11 cellular contexts compared by ENCODE assay signal in genomic region chr11:96013459-96014213, GRCh38.
DNase-seq lines count a peak whose midpoint lies in the region; ATAC-seq and TF ChIP-seq lines count a peak whose summit lies in the region.
"Had no signal": no experiment of that assay in that cellular context is flagged by ENCODE, and none has a peak within 500 bp of the region (broad histone marks: within the 10 kb centered on the region; RNA-seq: fewer than 3 reads in every experiment).

No MANE protein-coding gene starts in this region.

- peaks cover 48% of the 10 kb centered on the region for H3K4me1 Mint-ChIP-seq in T-helper 2 cell treated with Interferon-gamma antibody and Interleukin-4, amounts not matched to agents 5 μg/mL and 100 μg/mL, for 36 hours (ENCODE audit: low read depth)
- H3K4me1 Mint-ChIP-seq in brain: peaks cover 39% of the 10 kb centered on the region
- peaks cover 44% of the 10 kb centered on the region for H3K4me1 Mint-ChIP-seq in stimulated activated memory B cell treated with anti-CD40 and anti-IgM and Interleukin-4, amounts not matched to agents 10 μg/mL and 1 μg/mL and 100 μg/mL, for 72 hours

- no peak for ATAC-seq in stimulated activated memory B cell treated with anti-CD40 and anti-IgM and Interleukin-4, amounts not matched to agents 10 μg/mL and 1 μg/mL and 100 μg/mL, for 72 hours
- no peak for ATAC-seq in GM19023 (IDR thresholded peaks at IDR 0.05; ENCODE audit: unreplicated experiment)
- no peak for ATAC-seq in heart left ventricle
- ATAC-seq: body of pancreas, right cardiac atrium had no signal

- no peak overlapping the region for H3K4me3 ChIP-seq in heart left ventricle
- H3K4me3 ChIP-seq: body of pancreas, testis had no signal

- H3K27me3 ChIP-seq in heart left ventricle: no peaks in the 10 kb centered on the region
- H3K27me3 ChIP-seq: body of pancreas, testis had no signal

- H3K9me3 Mint-ChIP-seq in T-helper 2 cell treated with Interferon-gamma antibody and Interleukin-4, amounts not matched to agents 5 μg/mL and 100 μg/mL, for 36 hours: no peaks in the 10 kb centered on the region
- no peaks in the 10 kb centered on the region for H3K9me3 Mint-ChIP-seq in brain
- no peaks in the 10 kb centered on the region for H3K9me3 Mint-ChIP-seq in stimulated activated memory B cell treated with anti-CD40 and anti-IgM and Interleukin-4, amounts not matched to agents 10 μg/mL and 1 μg/mL and 100 μg/mL, for 72 hours

- peak overlapping the region; percentile 80 for H3K27ac Mint-ChIP-seq in T-helper 2 cell treated with Interferon-gamma antibody and Interleukin-4, amounts not matched to agents 5 μg/mL and 100 μg/mL, for 36 hours
- H3K27ac Mint-ChIP-seq in brain: peak overlapping the region in 4 of 5 experiments; percentile 35 to 99 (median 72)
- H3K27ac Mint-ChIP-seq in stimulated activated memory B cell treated with anti-CD40 and anti-IgM and Interleukin-4, amounts not matched to agents 10 μg/mL and 1 μg/mL and 100 μg/mL, for 72 hours: peak overlapping the region; percentile 85

- no peak for TF ChIP-seq POLR2A in heart left ventricle (IDR thresholded peaks at IDR 0.05)

- H3K9me3 ChIP-seq in heart left ventricle: no peaks in the 10 kb centered on the region
- H3K9me3 ChIP-seq: body of pancreas, testis had no signal

- H3K27ac ChIP-seq in heart left ventricle: peak overlapping the region in 1 of 12 donors; percentile 18
- H3K27ac ChIP-seq: testis had no signal

- H3K36me3 Mint-ChIP-seq in T-helper 2 cell treated with Interferon-gamma antibody and Interleukin-4, amounts not matched to agents 5 μg/mL and 100 μg/mL, for 36 hours (ENCODE audit: low read depth): peaks cover 1% of the 10 kb centered on the region
- H3K36me3 Mint-ChIP-seq in brain: no peaks in the 10 kb centered on the region
- H3K36me3 Mint-ChIP-seq in stimulated activated memory B cell treated with anti-CD40 and anti-IgM and Interleukin-4, amounts not matched to agents 10 μg/mL and 1 μg/mL and 100 μg/mL, for 72 hours: no peaks in the 10 kb centered on the region

- peaks cover 0 to 41% (median 4%) of the 10 kb centered on the region in 12 donors for H3K4me1 ChIP-seq in heart left ventricle
- H3K4me1 ChIP-seq: body of pancreas, testis had no signal

- H3K4me3 Mint-ChIP-seq in T-helper 2 cell treated with Interferon-gamma antibody and Interleukin-4, amounts not matched to agents 5 μg/mL and 100 μg/mL, for 36 hours: peak overlapping the region; percentile 78
- no peak overlapping the region for H3K4me3 Mint-ChIP-seq in brain
- peak overlapping the region; percentile 18 for H3K4me3 Mint-ChIP-seq in stimulated activated memory B cell treated with anti-CD40 and anti-IgM and Interleukin-4, amounts not matched to agents 10 μg/mL and 1 μg/mL and 100 μg/mL, for 72 hours

- intact Hi-C loops in heart left ventricle (cut with DNase I): loop anchor here in 1 of 10 donors (5.0 kb wide), 1 partner anchor 329 kb away; the partner anchor contains the start of gene MAML2

- TF ChIP-seq CTCF in brain (conservative IDR thresholded peaks at IDR 0.05) (no peak), heart left ventricle (IDR thresholded peaks at IDR 0.05) (no peak)

- WGBS in heart left ventricle, 4 donors: 74 to 84% (median 79%) methylated on average over 17 of the region's 17 CpGs

- no peaks in the 10 kb centered on the region for H3K36me3 ChIP-seq in heart left ventricle

- no peak for DNase-seq in T-helper 2 cell treated with Interferon-gamma antibody and Interleukin-4, amounts not matched to agents 5 μg/mL and 100 μg/mL, for 36 hours (ENCODE audit: low spot score)
- DNase-seq in T-helper 2 cell (no peak), NAMALWA (ENCODE audit: low spot score) (no peak), heart left ventricle (no peak)
- DNase-seq: body of pancreas, testis had no signal

- H3K27me3 Mint-ChIP-seq in T-helper 2 cell treated with Interferon-gamma antibody and Interleukin-4, amounts not matched to agents 5 μg/mL and 100 μg/mL, for 36 hours (ENCODE audit: low read depth): no peaks in the 10 kb centered on the region
- peaks cover 6% of the 10 kb centered on the region for H3K27me3 Mint-ChIP-seq in brain
- H3K27me3 Mint-ChIP-seq in stimulated activated memory B cell treated with anti-CD40 and anti-IgM and Interleukin-4, amounts not matched to agents 10 μg/mL and 1 μg/mL and 100 μg/mL, for 72 hours: no peaks in the 10 kb centered on the region

TF ChIP-seq in PFSK-1, 5 proteins besides CTCF, POLR2A, EP300 and RAD21:
- TF ChIP-seq FOXP2 (optimal IDR thresholded peaks at IDR 0.05; ENCODE audit: borderline replicate concordance, extremely low read depth, extremely low read length, insufficient read depth) (peak; percentile 46), REST (IDR thresholded peaks at IDR 0.05; ENCODE audit: insufficient read depth in 1 of 2, low read depth in 2 of 2, low read length in 2 of 2) (no peak)

Comparison
In these comparisons a context has a peak if more than half of its experiments do, and no peak if none do; other contexts are left out.
1. H3K4me3 Mint-ChIP-seq: peak in T-helper 2 cell treated with Interferon-gamma antibody and Interleukin-4, amounts not matched to agents 5 μg/mL and 100 μg/mL, for 36 hours (single experiment) and stimulated activated memory B cell treated with anti-CD40 and anti-IgM and Interleukin-4, amounts not matched to agents 10 μg/mL and 1 μg/mL and 100 μg/mL, for 72 hours (single experiment); none in brain (0 of 5).
2. Peak in every context shown above with its lines, with median percentiles within 50 percentile points of each other: H3K27ac Mint-ChIP-seq.